In the genomic region with DNA sequence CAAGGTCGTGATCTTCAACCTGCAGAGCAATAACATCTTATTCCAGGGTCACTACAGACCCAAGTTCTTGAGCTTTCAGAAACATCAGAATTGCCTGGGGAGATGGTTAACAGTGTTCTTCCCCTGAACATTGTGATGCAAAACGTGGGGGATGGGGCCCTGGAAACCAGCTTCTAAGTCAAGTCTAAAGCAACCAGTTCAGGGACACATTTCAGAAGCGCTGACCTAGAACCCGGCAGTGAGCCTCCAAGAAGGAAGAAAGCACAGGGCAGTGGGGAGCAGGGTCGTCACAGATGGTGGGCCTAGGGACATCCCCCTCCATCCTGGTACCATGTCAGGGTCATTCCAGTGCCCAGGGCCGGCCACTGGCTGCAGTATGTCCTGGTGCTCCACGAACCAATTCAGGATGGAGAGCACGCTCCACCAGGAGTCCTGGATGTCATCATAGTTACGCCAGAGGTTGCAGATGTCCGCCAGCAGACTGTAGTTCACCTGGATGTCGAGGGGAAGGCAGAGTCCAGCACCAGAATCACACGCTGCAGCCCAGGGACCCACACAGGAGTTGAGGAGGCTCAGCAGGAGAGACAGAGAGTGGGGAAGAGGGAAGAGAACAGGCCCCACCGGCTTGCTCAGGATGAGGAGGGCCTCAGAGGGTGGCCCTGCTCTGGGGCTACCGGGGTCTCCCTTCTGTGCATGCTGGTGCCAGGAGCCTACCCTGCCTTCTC, we compare ENCODE assay signal across 20 cellular contexts. TPM values are rescaled to one million over a fixed set of nuclear protein-coding genes. Genes with fewer than 3 reads are reported as not detected.
DNase-seq lines count a peak whose midpoint lies in the region; ATAC-seq and TF ChIP-seq lines count a peak whose summit lies in the region.
"Had no signal": no experiment of that assay in that cellular context is flagged by ENCODE, and none has a peak within 500 bp of the region (broad histone marks: within the 10 kb centered on the region; RNA-seq: fewer than 3 reads in every experiment).

No MANE protein-coding gene starts in this region.

- H3K4me3 Mint-ChIP-seq in activated CD8-positive, alpha-beta memory T cell treated with anti-CD3 and anti-CD28 coated beads, Interleukin-2, amount 10 ng/mL, durations not matched to agents 7 days and 5 days, result no peak overlapping the region
- no peak overlapping the region for H3K4me3 Mint-ChIP-seq in neural progenitor cell
- no peak overlapping the region for H3K4me3 Mint-ChIP-seq in MCF 10A (ENCODE audit: unreplicated experiment)
- H3K4me3 Mint-ChIP-seq: activated CD4-positive, alpha-beta T cell treated with anti-CD3 and anti-CD28 coated beads for 36 hours; CD8-positive, alpha-beta T cell had no signal

- H3K9me3 Mint-ChIP-seq in activated CD8-positive, alpha-beta memory T cell treated with anti-CD3 and anti-CD28 coated beads, Interleukin-2, amount 10 ng/mL, durations not matched to agents 7 days and 5 days (ENCODE audit: low read depth), result no peaks in the 10 kb centered on the region
- H3K9me3 Mint-ChIP-seq in neural progenitor cell (no peaks in the 10 kb centered on the region), MCF 10A (ENCODE audit: unreplicated experiment) (no peaks in the 10 kb centered on the region)
- H3K9me3 Mint-ChIP-seq: CD8-positive, alpha-beta T cell had no signal

- no peak overlapping the region for H3K9ac ChIP-seq in iPS-18a (ENCODE audit: low read length)
- no peak overlapping the region for H3K9ac ChIP-seq in neural progenitor cell

- POLR2A ChIA-PET in MCF 10A (lab: Yijun Ruan, JAX), result no interaction called here

- H3K36me3 Mint-ChIP-seq in activated CD8-positive, alpha-beta memory T cell treated with anti-CD3 and anti-CD28 coated beads, Interleukin-2, amount 10 ng/mL, durations not matched to agents 7 days and 5 days, result peaks cover 50% of the 10 kb centered on the region
- H3K36me3 Mint-ChIP-seq in neural progenitor cell (peaks cover 23% of the 10 kb centered on the region), MCF 10A (ENCODE audit: insufficient read depth, unreplicated experiment) (no peaks in the 10 kb centered on the region)

- CTCF ChIA-PET in activated CD8-positive, alpha-beta memory T cell treated with anti-CD3 and anti-CD28 coated beads, Interleukin-2, amount 10 ng/mL, durations not matched to agents 7 days and 5 days (lab: Charles Lee), result interaction anchor here (0.8 kb wide), 2 partner anchors 22 to 34 kb away, joined by 3 read pairs; no protein-coding TSS in a partner anchor
- CTCF ChIA-PET in MCF 10A (lab: Yijun Ruan, JAX), result interaction anchor here (1.7 kb wide), 1 partner anchor 98 kb away, joined by 4 read pairs; no protein-coding TSS in a partner anchor

- H3K36me3 ChIP-seq in H7 (replicated peaks; ENCODE audit: control insufficient read depth, insufficient read depth, low read length) (peaks cover 8% of the 10 kb centered on the region), iPS-18a (ENCODE audit: control insufficient read depth, low read depth, low read length) (peaks cover 7% of the 10 kb centered on the region), neural progenitor cell (no peaks in the 10 kb centered on the region)

- peaks cover 9% of the 10 kb centered on the region for H3F3A ChIP-seq in neural progenitor cell (ENCODE audit: low read depth)

- H3K9me3 ChIP-seq in iPS-18a (ENCODE audit: control insufficient read depth, low read depth, low read length) (no peaks in the 10 kb centered on the region), neural progenitor cell (ENCODE audit: low read depth) (no peaks in the 10 kb centered on the region)
- H3K9me3 ChIP-seq: left lung, psoas muscle, stomach, transverse colon had no signal

- intact Hi-C loops in MCF 10A (cut with micrococcal nuclease), result no loop called here

- TF ChIP-seq CTCF in neural progenitor cell (IDR thresholded peaks at IDR 0.05) (no peak), MCF 10A (IDR thresholded peaks at IDR 0.05; ENCODE audit: unreplicated experiment) (no peak)

- no peaks in the 10 kb centered on the region for H3K27me3 Mint-ChIP-seq in activated CD8-positive, alpha-beta memory T cell treated with anti-CD3 and anti-CD28 coated beads, Interleukin-2, amount 10 ng/mL, durations not matched to agents 7 days and 5 days
- H3K27me3 Mint-ChIP-seq in neural progenitor cell (ENCODE audit: insufficient read depth, low read depth), result peaks cover 3% of the 10 kb centered on the region
- H3K27me3 Mint-ChIP-seq in MCF 10A (ENCODE audit: insufficient read depth, unreplicated experiment), result no peaks in the 10 kb centered on the region
- H3K27me3 Mint-ChIP-seq: activated CD4-positive, alpha-beta T cell treated with anti-CD3 and anti-CD28 coated beads for 36 hours had no signal

- H3K4me3 ChIP-seq in H7 (ENCODE audit: insufficient read depth, low read depth, low read length), result no peak overlapping the region
- peak overlapping the region; percentile 39 for H3K4me3 ChIP-seq in iPS-18a (ENCODE audit: low read length)
- no peak overlapping the region for H3K4me3 ChIP-seq in neural progenitor cell
- H3K4me3 ChIP-seq: left lung, psoas muscle, stomach, transverse colon had no signal

- no peak overlapping the region for H3K4me2 ChIP-seq in neural progenitor cell

- H4K20me1 ChIP-seq in neural progenitor cell (ENCODE audit: low read depth), result peaks cover 5% of the 10 kb centered on the region

- H3K27ac ChIP-seq in iPS-18a (ENCODE audit: low read length) (no peak overlapping the region), neural progenitor cell (no peak overlapping the region)
- H3K27ac ChIP-seq: left lung, psoas muscle, stomach had no signal

- ATAC-seq in activated CD8-positive, alpha-beta memory T cell treated with anti-CD3 and anti-CD28 coated beads, Interleukin-2, amount 10 ng/mL, durations not matched to agents 7 days and 5 days, result no peak
- ATAC-seq: activated CD4-positive, alpha-beta T cell treated with anti-CD3 and anti-CD28 coated beads for 36 hours; CD8-positive, alpha-beta T cell; HCT116; left lung; psoas muscle had no signal

- peaks cover 4% of the 10 kb centered on the region for H3K79me2 ChIP-seq in neural progenitor cell (ENCODE audit: low read depth)

- H3K4me1 ChIP-seq in iPS-18a (ENCODE audit: control insufficient read depth, low read depth, low read length), result peaks cover 17% of the 10 kb centered on the region
- H3K4me1 ChIP-seq in neural progenitor cell, result peaks cover 4% of the 10 kb centered on the region

- DNase-seq in H7 (peak; percentile 68), neural progenitor cell (ENCODE audit: low spot score) (no peak), MCF 10A (ENCODE audit: unreplicated experiment) (no peak), DMS153 (lab: John Stamatoyannopoulos, UW) (no peak), NCI-H1694 (lab: John Stamatoyannopoulos, UW) (no peak)
- DNase-seq in activated CD8-positive, alpha-beta memory T cell treated with anti-CD3 and anti-CD28 coated beads, Interleukin-2, amount 10 ng/mL, durations not matched to agents 7 days and 5 days, result peak; percentile 23
- no peak for DNase-seq in stimulated activated CD4-positive, alpha-beta T cell treated with anti-CD3 and anti-CD28 coated beads, Interleukin-1b, Interleukin-23, amount 100 ng/mL, for 48 hours
- DNase-seq: activated CD4-positive, alpha-beta T cell treated with anti-CD3 and anti-CD28 coated beads for 36 hours; activated gamma-delta T cell; foreskin melanocyte; IMR-90; NCI-H510A treated with DMSO at 0.1 percent for 48 hours; psoas muscle; stimulated activated CD4-positive, alpha-beta T cell treated with anti-CD3 and anti-CD28 coated beads, Interleukin-4, amount 100 ng/mL, for 4 hours; stomach had no signal

- peaks cover 12% of the 10 kb centered on the region for H3K4me1 Mint-ChIP-seq in activated CD8-positive, alpha-beta memory T cell treated with anti-CD3 and anti-CD28 coated beads, Interleukin-2, amount 10 ng/mL, durations not matched to agents 7 days and 5 days
- H3K4me1 Mint-ChIP-seq in neural progenitor cell (peaks cover 15% of the 10 kb centered on the region), MCF 10A (ENCODE audit: insufficient read depth, unreplicated experiment) (no peaks in the 10 kb centered on the region)

- no TSS peak for BruUV-seq in MCF 10A (replicated peaks; lab: Mats Ljungman, UMichigan)

- H3K27me3 ChIP-seq in H7 (ENCODE audit: control insufficient read depth, insufficient read depth, low read length) (no peaks in the 10 kb centered on the region; the same call in 1 of the 2 replicates), iPS-18a (ENCODE audit: control insufficient read depth, insufficient read depth, low read length) (peaks cover 5% of the 10 kb centered on the region), neural progenitor cell (no peaks in the 10 kb centered on the region)
- H3K27me3 ChIP-seq: left lung, stomach, transverse colon had no signal

- no peak overlapping the region for H2AFZ ChIP-seq in neural progenitor cell (replicated peaks)

- H3K27ac Mint-ChIP-seq in activated CD8-positive, alpha-beta memory T cell treated with anti-CD3 and anti-CD28 coated beads, Interleukin-2, amount 10 ng/mL, durations not matched to agents 7 days and 5 days, result no peak overlapping the region
- H3K27ac Mint-ChIP-seq in neural progenitor cell (peak overlapping the region; percentile 39), MCF 10A (ENCODE audit: low read depth, unreplicated experiment) (no peak overlapping the region)
- H3K27ac Mint-ChIP-seq: activated CD4-positive, alpha-beta T cell treated with anti-CD3 and anti-CD28 coated beads for 36 hours; CD8-positive, alpha-beta T cell had no signal

RNA-seq across cellular contexts. Expression of a gene that starts 5.0 kb away (rescaled TPM):
- total RNA-seq in H7 (2014; rRNA removed; shearing (Covaris generic)), result 30.9 and 44.5 TPM in 2 replicates
- 10 to 100 TPM; 23.1 to 27.1 TPM for total RNA-seq in activated CD8-positive, alpha-beta memory T cell treated with anti-CD3 and anti-CD28 coated beads, Interleukin-2, amount 10 ng/mL, durations not matched to agents 7 days and 5 days
- 14.9 and 29.1 TPM in 2 replicates for total RNA-seq in neural progenitor cell (ENCODE audit: low replicate concordance)
- 8.0 and 9.1 TPM in 2 replicates for total RNA-seq in MCF 10A (2022)

RNA-seq across cellular contexts. Expression of a gene that starts 8.5 kb away (rescaled TPM):
- total RNA-seq in H7 (2014; rRNA removed; shearing (Covaris generic)), result 10.3 and 11.5 TPM in 2 replicates
- total RNA-seq in activated CD8-positive, alpha-beta memory T cell treated with anti-CD3 and anti-CD28 coated beads, Interleukin-2, amount 10 ng/mL, durations not matched to agents 7 days and 5 days, result 1 to 10 TPM; 2.0 to 2.5 TPM
- total RNA-seq in neural progenitor cell (ENCODE audit: low replicate concordance), result 0.79 and 2.3 TPM in 2 replicates
- 0.27 TPM in 1 of 2 replicates, not detected in the other for total RNA-seq in MCF 10A (2022)

RNA-seq across cellular contexts. Expression of a gene that starts 13.9 kb away (rescaled TPM):
- total RNA-seq in H7 (2014; rRNA removed; shearing (Covaris generic)), result 5.6 and 11.4 TPM in 2 replicates
- 10 to 100 TPM; 60.4 to 72.1 TPM for total RNA-seq in activated CD8-positive, alpha-beta memory T cell treated with anti-CD3 and anti-CD28 coated beads, Interleukin-2, amount 10 ng/mL, durations not matched to agents 7 days and 5 days
- total RNA-seq in neural progenitor cell (ENCODE audit: low replicate concordance), result 2.9 and 6.3 TPM in 2 replicates
- total RNA-seq in MCF 10A (2022), result 76.9 and 96.7 TPM in 2 replicates

RNA-seq across cellular contexts. Expression of a gene that starts 25.0 kb away (rescaled TPM):
- 62.3 and 65.0 TPM in 2 replicates for total RNA-seq in H7 (2014; rRNA removed; shearing (Covaris generic))
- 10 to 100 TPM; 75.9 to 91.6 TPM for total RNA-seq in activated CD8-positive, alpha-beta memory T cell treated with anti-CD3 and anti-CD28 coated beads, Interleukin-2, amount 10 ng/mL, durations not matched to agents 7 days and 5 days
- 100 and 132 TPM in 2 replicates for total RNA-seq in neural progenitor cell (ENCODE audit: low replicate concordance)
- 74.9 and 80.4 TPM in 2 replicates for total RNA-seq in MCF 10A (2022)

Comparison
In these comparisons a context has a peak if more than half of its experiments do, and no peak if none do; other contexts are left out.
1. DNase-seq: peak in H7 (single experiment) and activated CD8-positive, alpha-beta memory T cell treated with anti-CD3 and anti-CD28 coated beads, Interleukin-2, amount 10 ng/mL, durations not matched to agents 7 days and 5 days (single experiment); none in neural progenitor cell (single experiment), MCF 10A (single experiment), DMS153 (single experiment), stimulated activated CD4-positive, alpha-beta T cell treated with anti-CD3 and anti-CD28 coated beads, Interleukin-1b, Interleukin-23, amount 100 ng/mL, for 48 hours (single experiment) and NCI-H1694 (single experiment).